Comparison of ENCODE assay signal across 1 cellular context in genomic region chr2:39107724-39108273, GRCh38.
A peak's percentile ranks its signal among the peaks of the same experiment; 100 is the strongest.
TF ChIP-seq lines count a peak whose summit lies in the region.

No MANE protein-coding gene starts in this region.

TF ChIP-seq in K562, 482 proteins besides CTCF, POLR2A, EP300 and RAD21 (continued from another document):
- TF ChIP-seq ZC3H4 (CRISPR knock-in tag; IDR thresholded peaks at IDR 0.05; ENCODE audit: borderline replicate concordance), result no peak
- no peak for TF ChIP-seq PRDM10 (IDR thresholded peaks at IDR 0.05; ENCODE audit: partially characterized antibody)
- TF ChIP-seq USF2 (CRISPR knock-in tag; IDR thresholded peaks at IDR 0.05), result no peak
- TF ChIP-seq ZNF277 (CRISPR knock-in tag; IDR thresholded peaks at IDR 0.05; ENCODE audit: borderline replicate concordance), result no peak
- TF ChIP-seq CBFA2T3 (IDR thresholded peaks at IDR 0.05), result peak; percentile 42; the same call in 1 of the 2 replicates
- TF ChIP-seq PTBP1 (IDR thresholded peaks at IDR 0.05; ENCODE audit: low read depth, low read length), result no peak
- TF ChIP-seq GATAD2B (IDR thresholded peaks at IDR 0.05; ENCODE audit: borderline replicate concordance), result no peak
- no peak for TF ChIP-seq RUNX1 (IDR thresholded peaks at IDR 0.05; ENCODE audit: low read depth)
- TF ChIP-seq EP400 (IDR thresholded peaks at IDR 0.05), result no peak
- no peak for TF ChIP-seq NKRF (IDR thresholded peaks at IDR 0.05; ENCODE audit: borderline replicate concordance)
- no peak for TF ChIP-seq SUPT5H (IDR thresholded peaks at IDR 0.05)
- no peak for TF ChIP-seq TRIM28 (IDR thresholded peaks at IDR 0.05)
- TF ChIP-seq SMARCB1 (IDR thresholded peaks at IDR 0.05; ENCODE audit: insufficient read length, low read depth), result no peak
- peak; percentile 36; the same call in 1 of the 2 replicates for TF ChIP-seq ARID1B (IDR thresholded peaks at IDR 0.05)
- TF ChIP-seq PRPF4 (IDR thresholded peaks at IDR 0.05; ENCODE audit: insufficient read depth, low read depth, low read length, poor library complexity, severe bottlenecking), result no peak
- TF ChIP-seq STAT5B (CRISPR knock-in tag; IDR thresholded peaks at IDR 0.05), result no peak
- no peak for TF ChIP-seq BACH1 (tag; IDR thresholded peaks at IDR 0.05)
